In the genomic region with DNA sequence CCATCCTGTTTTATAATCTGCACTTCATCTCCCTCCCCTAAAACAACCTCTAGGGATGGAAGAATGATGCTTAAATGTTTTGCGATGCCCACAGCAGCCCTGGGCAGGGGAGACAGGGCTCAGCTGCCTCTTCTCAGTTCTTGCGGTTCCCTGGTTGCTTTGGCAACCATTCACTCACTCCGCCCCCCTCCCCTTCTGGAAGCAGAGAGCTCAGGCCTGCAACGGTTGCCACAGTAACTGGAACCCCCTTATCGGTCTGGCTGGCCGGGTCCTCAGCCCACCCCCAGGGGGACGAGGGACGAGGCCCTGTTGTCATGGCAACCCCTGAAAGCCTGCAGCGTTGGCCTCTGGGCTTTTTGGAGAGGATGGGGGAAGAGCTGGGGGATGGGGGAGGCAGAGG, we compare ENCODE assay signal across 20 cellular contexts. TPM values are rescaled to one million over a fixed set of nuclear protein-coding genes. Genes with fewer than 3 reads are reported as not detected.
DNase-seq lines count a peak whose midpoint lies in the region; TF ChIP-seq lines count a peak whose summit lies in the region.
"Had no signal": no experiment of that assay in that cellular context is flagged by ENCODE, and none has a peak within 500 bp of the region (broad histone marks: within the 10 kb centered on the region; RNA-seq: fewer than 3 reads in every experiment).

No MANE protein-coding gene starts in this region.

- DNase-seq in NCI-H1092 treated with DMSO at 0.1 percent for 48 hours (lab: John Stamatoyannopoulos, UW) (peak; percentile 16), NCI-H1092 (lab: John Stamatoyannopoulos, UW) (no peak), NCI-H2227 (lab: John Stamatoyannopoulos, UW; ENCODE audit: unreplicated experiment) (peak; percentile 97), neural crest cell (ENCODE audit: low read depth, low spot score) (peak; percentile 76), superior temporal gyrus (ENCODE audit: extremely low spot score) (no peak), hepatic stellate cell (ENCODE audit: low spot score) (no peak)
- DNase-seq in stimulated activated CD4-positive, alpha-beta T cell treated with anti-CD3 and anti-CD28 coated beads, Interleukin-1b, Interleukin-23, amount 100 ng/mL, for 48 hours = no peak
- DNase-seq: CD4-positive, CD25-positive, alpha-beta regulatory T cell; cerebellar nuclear complex; EL; foreskin melanocyte; naive B cell; stimulated activated naive B cell treated with anti-CD40 and anti-IgM and Interleukin-4, amounts not matched to agents 10 μg/mL and 1 μg/mL and 100 μg/mL, for 72 hours; T-cell had no signal

- H3K36me3 Mint-ChIP-seq in brain (peaks cover 52% of the 10 kb centered on the region), neural crest cell (ENCODE audit: low read depth) (peaks cover 7% of the 10 kb centered on the region)
- H3K36me3 Mint-ChIP-seq: T-cell had no signal

- peaks cover 43% of the 10 kb centered on the region for H3K4me1 Mint-ChIP-seq in brain
- H3K4me1 Mint-ChIP-seq in neural crest cell = peaks cover 50% of the 10 kb centered on the region

- no peak for TF ChIP-seq CTCF in brain (conservative IDR thresholded peaks at IDR 0.05)
- no peak for TF ChIP-seq CTCF in neural crest cell (conservative IDR thresholded peaks at IDR 0.05)

- peaks cover 0 to 3% (median 0%) of the 10 kb centered on the region in 5 experiments for H3K9me3 Mint-ChIP-seq in brain
- H3K9me3 Mint-ChIP-seq in neural crest cell = no peaks in the 10 kb centered on the region
- H3K9me3 Mint-ChIP-seq: activated T-helper 1 cell treated with anti-CD3 and anti-CD28 coated beads, Interleukin-12 subunit alpha, Interleukin-12 subunit beta, Interleukin-2, Interleukin-4 antibody, amounts not matched to agents 30 ng/mL and 10 ng/mL and 1 ng/mL, durations not matched to agents 14 hours and 24 hours and 36 hours had no signal

- H3K4me3 Mint-ChIP-seq in brain = peak overlapping the region; percentile 50 to 74 (median 68)
- H3K4me3 Mint-ChIP-seq in neural crest cell = peak overlapping the region; percentile 1
- H3K4me3 Mint-ChIP-seq: activated T-helper 1 cell treated with anti-CD3 and anti-CD28 coated beads, Interleukin-12 subunit alpha, Interleukin-12 subunit beta, Interleukin-2, Interleukin-4 antibody, amounts not matched to agents 30 ng/mL and 10 ng/mL and 1 ng/mL, durations not matched to agents 14 hours and 24 hours and 36 hours had no signal

- H3K27ac Mint-ChIP-seq in brain = peak overlapping the region; percentile 85 to 99 (median 93)
- H3K27ac Mint-ChIP-seq in neural crest cell (ENCODE audit: unreplicated experiment) = peak overlapping the region; percentile 93
- H3K27ac Mint-ChIP-seq: activated T-helper 1 cell treated with anti-CD3 and anti-CD28 coated beads, Interleukin-12 subunit alpha, Interleukin-12 subunit beta, Interleukin-2, Interleukin-4 antibody, amounts not matched to agents 30 ng/mL and 10 ng/mL and 1 ng/mL, durations not matched to agents 14 hours and 24 hours and 36 hours; stimulated activated naive B cell treated with anti-CD40 and anti-IgM and Interleukin-4, amounts not matched to agents 10 μg/mL and 1 μg/mL and 100 μg/mL, for 72 hours; T-cell had no signal

- no peaks in the 10 kb centered on the region for H3K27me3 Mint-ChIP-seq in brain
- peaks cover 18% of the 10 kb centered on the region for H3K27me3 Mint-ChIP-seq in neural crest cell (ENCODE audit: low read depth)

RNA-seq across cellular contexts. Expression of a gene that starts 19.5 kb away (rescaled TPM):
- 13.0 TPM for polyA plus RNA-seq in brain (ENCODE audit: insufficient read depth, low read depth, low replicate concordance)
- total RNA-seq in neural crest cell = 25.5 and 25.6 TPM in 2 replicates
- total RNA-seq: activated T-helper 1 cell treated with anti-CD3 and anti-CD28 coated beads, Interleukin-12 subunit alpha, Interleukin-12 subunit beta, Interleukin-2, Interleukin-4 antibody, amounts not matched to agents 30 ng/mL and 10 ng/mL and 1 ng/mL, durations not matched to agents 14 hours and 24 hours and 36 hours; CD4-positive, CD25-positive, alpha-beta regulatory T cell had no signal
- polyA plus RNA-seq: CD4-positive, CD25-positive, alpha-beta regulatory T cell had no signal

RNA-seq across cellular contexts. Expression of a gene that starts 39.6 kb away (rescaled TPM):
- not detected for polyA plus RNA-seq in brain (ENCODE audit: insufficient read depth, low read depth, low replicate concordance)
- not detected in 2 replicates for total RNA-seq in neural crest cell
- total RNA-seq: activated T-helper 1 cell treated with anti-CD3 and anti-CD28 coated beads, Interleukin-12 subunit alpha, Interleukin-12 subunit beta, Interleukin-2, Interleukin-4 antibody, amounts not matched to agents 30 ng/mL and 10 ng/mL and 1 ng/mL, durations not matched to agents 14 hours and 24 hours and 36 hours; CD4-positive, CD25-positive, alpha-beta regulatory T cell; endothelial cell of umbilical vein; lower leg skin; spleen; T-cell; ureter had no signal
- polyA plus RNA-seq: CD4-positive, CD25-positive, alpha-beta regulatory T cell; endothelial cell of umbilical vein; spleen had no signal

RNA-seq across cellular contexts. Expression of a gene that starts 41.1 kb away (rescaled TPM):
- polyA plus RNA-seq in brain (ENCODE audit: insufficient read depth, low read depth, low replicate concordance) = 7.2 TPM
- total RNA-seq in neural crest cell = 17.6 and 18.1 TPM in 2 replicates

RNA-seq across cellular contexts. Expression of a gene that starts 51.7 kb away (rescaled TPM):
- 14.1 TPM for polyA plus RNA-seq in brain (ENCODE audit: insufficient read depth, low read depth, low replicate concordance)
- total RNA-seq in neural crest cell = 9.1 and 9.6 TPM in 2 replicates

Comparison
In these comparisons a context has a peak if more than half of its experiments do, and no peak if none do; other contexts are left out.
1. DNase-seq: peak in NCI-H1092 treated with DMSO at 0.1 percent for 48 hours (single experiment), NCI-H2227 (single experiment) and neural crest cell (single experiment); none in NCI-H1092 (single experiment), stimulated activated CD4-positive, alpha-beta T cell treated with anti-CD3 and anti-CD28 coated beads, Interleukin-1b, Interleukin-23, amount 100 ng/mL, for 48 hours (single experiment), superior temporal gyrus (single experiment) and hepatic stellate cell (single experiment).